ENCODE assay signal across 15 cellular contexts in the genomic region with DNA sequence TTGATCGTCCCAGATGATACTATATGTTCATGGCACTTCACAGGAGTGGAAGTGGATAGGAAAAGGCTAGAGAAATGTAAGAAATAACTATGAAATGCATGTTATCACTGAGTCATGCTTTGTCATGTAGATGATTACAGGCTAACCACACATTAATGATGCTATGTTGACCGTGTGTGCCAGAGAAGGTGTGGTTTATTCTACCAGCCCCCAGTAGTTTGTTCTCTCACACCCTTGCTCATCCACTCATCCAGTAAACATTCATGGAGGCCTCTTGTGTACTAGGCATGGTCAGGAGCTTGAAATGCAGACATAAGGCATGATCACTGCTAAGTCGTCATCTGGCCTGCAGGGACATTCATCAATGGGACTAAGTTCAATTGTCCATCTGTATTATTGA.
"Had no signal": no experiment of that assay in that cellular context is flagged by ENCODE, and none has a peak within 500 bp of the region (broad histone marks: within the 10 kb centered on the region; RNA-seq: fewer than 3 reads in every experiment).

No MANE protein-coding gene starts in this region.

- H3K4me3 ChIP-seq: hepatocyte, left lung had no signal

- DNase-seq: activated CD4-positive, alpha-beta T cell treated with anti-CD3 and anti-CD28 coated beads for 36 hours; activated CD8-positive, alpha-beta memory T cell treated with anti-CD3 and anti-CD28 coated beads, Interleukin-2, amount 50 U/mL, for 48 hours; activated CD8-positive, alpha-beta T cell treated with anti-CD3 and anti-CD28 coated beads for 36 hours; activated gamma-delta T cell treated with Interleukin-2 at 50 U/mL for 16 hours; activated naive CD8-positive, alpha-beta T cell treated with anti-CD3 and anti-CD28 coated beads for 36 hours; brain microvascular endothelial cell; cortex of kidney; effector CD4-positive, alpha-beta T cell; islet precursor cell; left lung; mesenchymal stem cell; naive thymus-derived CD8-positive, alpha-beta T cell; retina; stimulated activated CD4-positive, alpha-beta T cell treated with anti-CD3 and anti-CD28 coated beads, Interleukin-2, amount 100 ng/mL, for 48 hours had no signal
